In genomic region chr15:78312956-78313355, GRCh38 we compare ENCODE assay signal across 18 cellular contexts. TPM values are rescaled to one million over a fixed set of nuclear protein-coding genes. Genes with fewer than 3 reads are reported as not detected.
DNase-seq lines count a peak whose midpoint lies in the region; FAIRE-seq and TF ChIP-seq lines count a peak whose summit lies in the region.
"Had no signal": no experiment of that assay in that cellular context is flagged by ENCODE, and none has a peak within 500 bp of the region (broad histone marks: within the 10 kb centered on the region; RNA-seq: fewer than 3 reads in every experiment).

No MANE protein-coding gene starts in this region.

- DNase-seq in activated naive CD4-positive, alpha-beta T cell treated with anti-CD3 and anti-CD28 coated beads, Interleukin-2, amount 10 ng/mL, durations not matched to agents 7 days and 5 days: peak; percentile 11
- no peak for DNase-seq in activated naive CD4-positive, alpha-beta T cell treated with anti-CD3 and anti-CD28 coated beads, Interleukin-2, amount 50 U/mL, for 16 hours
- DNase-seq in H1 (ENCODE audit: low read depth in 1 of 2, low spot score in 2 of 2): no peak
- no peak for DNase-seq in neural crest cell (ENCODE audit: low read depth, low spot score)
- no peak for DNase-seq in suprapubic skin (ENCODE audit: low spot score in 2 of 2)
- no peak for DNase-seq in NCI-H2107 treated with DMSO at 0.1 percent for 48 hours (lab: John Stamatoyannopoulos, UW; ENCODE audit: unreplicated experiment)
- no peak for DNase-seq in A172 (ENCODE audit: low spot score)
- DNase-seq: CD4-positive, alpha-beta memory T cell; DMS79; GOT3; HCEC 1CT; HFFc6 had no signal

- no peak overlapping the region for H4K91ac ChIP-seq in H1 (replicated peaks; ENCODE audit: insufficient read length, low read length)

- TF ChIP-seq POLR2A in H1 (IDR thresholded peaks at IDR 0.05; ENCODE audit: control extremely low read depth in 1 of 2, low read depth in 2 of 2, low read length in 2 of 2): no peak
- no peak for TF ChIP-seq POLR2A in suprapubic skin (IDR thresholded peaks at IDR 0.05)

- H2BK12ac ChIP-seq in H1 (ENCODE audit: low read depth, low read length): no peak overlapping the region

- H3K9me3 ChIP-seq in H1 (ENCODE audit: insufficient read depth in 2 of 2, low read depth in 1 of 2, low read length in 1 of 2): no peaks in the 10 kb centered on the region
- no peaks in the 10 kb centered on the region for H3K9me3 ChIP-seq in suprapubic skin

- no peak overlapping the region for H3K4me3 Mint-ChIP-seq in activated naive CD4-positive, alpha-beta T cell treated with anti-CD3 and anti-CD28 coated beads, Interleukin-2, amount 10 ng/mL, durations not matched to agents 7 days and 5 days
- peak overlapping the region; percentile 6 for H3K4me3 Mint-ChIP-seq in neural crest cell
- H3K4me3 Mint-ChIP-seq: CD4-positive, alpha-beta memory T cell; HFFc6 had no signal

- no peaks in the 10 kb centered on the region for H3K36me3 Mint-ChIP-seq in activated naive CD4-positive, alpha-beta T cell treated with anti-CD3 and anti-CD28 coated beads, Interleukin-2, amount 10 ng/mL, durations not matched to agents 7 days and 5 days
- H3K36me3 Mint-ChIP-seq in neural crest cell (ENCODE audit: low read depth): no peaks in the 10 kb centered on the region
- H3K36me3 Mint-ChIP-seq: CD4-positive, alpha-beta memory T cell had no signal

- no peak for TF ChIP-seq RAD21 in H1 (IDR thresholded peaks at IDR 0.05 in 1 of 2, conservative IDR thresholded peaks at IDR 0.05 in 1 of 2; ENCODE audit: low read depth in 2 of 2, low read length in 2 of 2)

- TF ChIP-seq CTCF in H1 (IDR thresholded peaks at IDR 0.05; ENCODE audit: control extremely low read depth in 1 of 3, insufficient read depth in 1 of 3, low read depth in 1 of 3, low read length in 3 of 3): no peak
- TF ChIP-seq CTCF in neural crest cell (conservative IDR thresholded peaks at IDR 0.05): no peak
- TF ChIP-seq CTCF in suprapubic skin (IDR thresholded peaks at IDR 0.05): no peak

- H3K27ac Mint-ChIP-seq in activated naive CD4-positive, alpha-beta T cell treated with anti-CD3 and anti-CD28 coated beads, Interleukin-2, amount 10 ng/mL, durations not matched to agents 7 days and 5 days: no peak overlapping the region
- peak overlapping the region; percentile 83 for H3K27ac Mint-ChIP-seq in neural crest cell (ENCODE audit: unreplicated experiment)
- H3K27ac Mint-ChIP-seq: CD4-positive, alpha-beta memory T cell; HFFc6 had no signal

- 85% methylated on average over 5 of the region's 5 CpGs; no CpG with 5 or more reads in 1 of the 2 experiments for WGBS in H1 (ENCODE audit: extremely low coverage in 1 of 2, insufficient coverage in 1 of 2, insufficient read length in 1 of 2, insufficient replicate concordance in 2 of 2, low coverage in 1 of 2, low lambda C conversion rate in 2 of 2, missing lambda C conversion rate in 1 of 2), 2 experiments
- 80% methylated on average over 5 of the region's 5 CpGs for WGBS in suprapubic skin

- no peaks in the 10 kb centered on the region for H3K4me1 Mint-ChIP-seq in activated naive CD4-positive, alpha-beta T cell treated with anti-CD3 and anti-CD28 coated beads, Interleukin-2, amount 10 ng/mL, durations not matched to agents 7 days and 5 days
- H3K4me1 Mint-ChIP-seq in neural crest cell: peaks cover 53% of the 10 kb centered on the region
- H3K4me1 Mint-ChIP-seq: CD4-positive, alpha-beta memory T cell had no signal

- H3K27ac ChIP-seq in H1 (ENCODE audit: low read depth, low read length): no peak overlapping the region
- no peak overlapping the region for H3K27ac ChIP-seq in suprapubic skin
- H3K27ac ChIP-seq: 22Rv1, C4-2B had no signal

- no peak overlapping the region for H3K4me3 ChIP-seq in H1 (ENCODE audit: extremely low read depth in 1 of 4, insufficient read depth in 2 of 4, low read depth in 3 of 4, low read length in 4 of 4)
- H3K4me3 ChIP-seq in suprapubic skin: no peak overlapping the region

- H3K4me1 ChIP-seq in H1 (replicated peaks in 1 of 4; ENCODE audit: control insufficient read depth in 3 of 4, insufficient read depth in 4 of 4, low read length in 3 of 4): peaks cover 0 to 23% (median 12%) of the 10 kb centered on the region in 4 experiments; a peak in 6 of 7 replicates
- H3K4me1 ChIP-seq in suprapubic skin: peaks cover 6% of the 10 kb centered on the region

- no peaks in the 10 kb centered on the region for H4K20me1 ChIP-seq in H1 (replicated peaks in 1 of 2; ENCODE audit: control insufficient read depth in 1 of 2, insufficient read depth in 2 of 2, low read length in 2 of 2)

- no peaks in the 10 kb centered on the region for H3K79me1 ChIP-seq in H1 (ENCODE audit: low read depth, low read length)

- no peak overlapping the region for H3K4me2 ChIP-seq in H1 (ENCODE audit: insufficient read depth in 1 of 2, low read depth in 2 of 2, low read length in 2 of 2)

- no peak for FAIRE-seq in H1 (lab: Jason Lieb, UNC)
- FAIRE-seq: GM12891, HepG2, HTR-8/SVneo had no signal

- CTCF ChIA-PET in activated naive CD4-positive, alpha-beta T cell treated with anti-CD3 and anti-CD28 coated beads, Interleukin-2, amount 10 ng/mL, durations not matched to agents 7 days and 5 days (lab: Charles Lee): interaction anchor here (0.6 to 2.3 kb wide), 2 partner anchors 105 to 578 kb away, joined by 3 to 8 read pairs; no protein-coding TSS in a partner anchor
- CTCF ChIA-PET in H1 (lab: Charles Lee; ENCODE audit: partially characterized antibody): interaction anchor here (0.7 to 13.0 kb wide), 10 partner anchors 8 to 169 kb away, joined by 3 to 173 read pairs (median 13); no protein-coding TSS in a partner anchor

- no peak overlapping the region for H3K56ac ChIP-seq in H1 (replicated peaks; ENCODE audit: insufficient read length, low read depth, low read length)

- TF ChIP-seq EP300 in H1 (IDR thresholded peaks at IDR 0.05; ENCODE audit: borderline replicate concordance in 1 of 2, low read depth in 2 of 2, low read length in 2 of 2): no peak
- TF ChIP-seq EP300 in suprapubic skin (IDR thresholded peaks at IDR 0.05): no peak

- H3K23me2 ChIP-seq in H1 (ENCODE audit: low read depth, low read length): no peaks in the 10 kb centered on the region

- H2AK5ac ChIP-seq in H1 (ENCODE audit: low read depth, low read length): no peak overlapping the region

- H3K9ac ChIP-seq in H1 (replicated peaks in 1 of 4; ENCODE audit: extremely low read depth in 1 of 4, low read depth in 3 of 4, low read length in 3 of 4): no peak overlapping the region

- H3K27me3 ChIP-seq in H1 (replicated peaks in 1 of 4; ENCODE audit: control insufficient read depth in 3 of 4, extremely low read depth in 1 of 4, insufficient read depth in 3 of 4, low read length in 3 of 4): no peaks in the 10 kb centered on the region
- no peaks in the 10 kb centered on the region for H3K27me3 ChIP-seq in suprapubic skin

- H2BK20ac ChIP-seq in H1 (ENCODE audit: low read length): 0 out of 2 replicates have a peak overlapping the region, but pooled peaks have one; percentile 15

- no peaks in the 10 kb centered on the region for H3K79me2 ChIP-seq in H1 (ENCODE audit: control insufficient read depth in 1 of 2, insufficient read depth in 2 of 2, low read length in 2 of 2)

- no peak overlapping the region for H2BK120ac ChIP-seq in H1 (replicated peaks; ENCODE audit: low read depth, low read length)

- H2BK15ac ChIP-seq in H1 (ENCODE audit: low read length): no peak overlapping the region

- H2BK5ac ChIP-seq in H1 (ENCODE audit: low read depth, low read length): no peak overlapping the region

- H3K27me3 Mint-ChIP-seq in activated naive CD4-positive, alpha-beta T cell treated with anti-CD3 and anti-CD28 coated beads, Interleukin-2, amount 10 ng/mL, durations not matched to agents 7 days and 5 days: peaks cover 36% of the 10 kb centered on the region
- H3K27me3 Mint-ChIP-seq in neural crest cell (ENCODE audit: low read depth): peaks cover 18% of the 10 kb centered on the region

- H3K4ac ChIP-seq in H1 (replicated peaks; ENCODE audit: insufficient read length, low read depth, low read length): no peak overlapping the region

- POLR2A ChIA-PET in H1 (lab: Charles Lee; ENCODE audit: partially characterized antibody): interaction anchor here (0.9 to 2.5 kb wide), 5 partner anchors 12 to 125 kb away, joined by 3 to 11 read pairs (median 6); partner anchors contain the start of genes CRABP1 and IREB2

- H4K8ac ChIP-seq in H1 (ENCODE audit: extremely low read depth, insufficient read depth, low read length): no peak overlapping the region; the same call in 1 of the 2 replicates

- H3K36me3 ChIP-seq in H1 (ENCODE audit: control insufficient read depth in 2 of 4, insufficient read depth in 4 of 4, low read length in 3 of 4) (no peaks in the 10 kb centered on the region), suprapubic skin (no peaks in the 10 kb centered on the region)

- no peak overlapping the region for H3K18ac ChIP-seq in H1 (ENCODE audit: extremely low read depth, low read length)

- H4K5ac ChIP-seq in H1 (ENCODE audit: insufficient read length, low read depth, low read length): no peak overlapping the region

- no peak overlapping the region for H3K23ac ChIP-seq in H1 (ENCODE audit: insufficient read length)

- H3K14ac ChIP-seq in H1 (ENCODE audit: insufficient read length): no peak overlapping the region

- H3K9me3 Mint-ChIP-seq in activated naive CD4-positive, alpha-beta T cell treated with anti-CD3 and anti-CD28 coated beads, Interleukin-2, amount 10 ng/mL, durations not matched to agents 7 days and 5 days: no peaks in the 10 kb centered on the region
- no peaks in the 10 kb centered on the region for H3K9me3 Mint-ChIP-seq in neural crest cell
- H3K9me3 Mint-ChIP-seq: CD4-positive, alpha-beta memory T cell; HFFc6 had no signal

- no peak overlapping the region for H2AFZ ChIP-seq in H1 (ENCODE audit: low read length)

RNA-seq across cellular contexts. Expression of gene SKIC8, which starts 13.5 kb away (rescaled TPM):
- total RNA-seq in H1 (2021; fragmentation: NEBNext Ultra II Directional; extraction: Animal tissue kit (Norgen Biotek cat#: 25700)): 44.2 and 44.7 TPM in 2 replicates
- 42.3 and 77.7 TPM in 2 replicates for polyA plus RNA-seq in H1 (2011; rRNA removed)
- 82.0 TPM for polyA plus RNA-seq in H1 (2011; cell fraction: cytosol; rRNA removed)
- polyA plus RNA-seq in H1 (2011; cell fraction: nucleus; rRNA removed): 37.9 TPM
- polyA plus RNA-seq in H1 (2012, experiment 1 of 2): 58.8 to 64.1 TPM (median 60.1 TPM) in 4 replicates
- 23.9 TPM for polyA plus RNA-seq in H1 (2012, experiment 2 of 2)
- 39.0 TPM for polyA plus RNA-seq in H1 (2013, experiment 1 of 2)
- 37.6 TPM for polyA plus RNA-seq in H1 (2013, experiment 2 of 2)
- polyA minus RNA-seq in H1 (2011; rRNA and poly(A)+ RNA removed): 58.5 and 78.2 TPM in 2 replicates
- 44.5 TPM for polyA minus RNA-seq in H1 (2011; cell fraction: cytosol; rRNA and poly(A)+ RNA removed)
- polyA minus RNA-seq in H1 (2011; cell fraction: nucleus; rRNA and poly(A)+ RNA removed): 22.7 TPM
- total RNA-seq in neural crest cell (55.3 and 56.0 TPM in 2 replicates), suprapubic skin (10 to 100 TPM; 42.9 to 69.9 (median 56.2) TPM)
- 71.9 and 86.4 TPM in 2 replicates for total RNA-seq in A172 (2014; rRNA removed; shearing (Covaris generic))

RNA-seq across cellular contexts. Expression of gene CRABP1, which starts 27.2 kb away (rescaled TPM):
- 385 and 388 TPM in 2 replicates for total RNA-seq in H1 (2021; fragmentation: NEBNext Ultra II Directional; extraction: Animal tissue kit (Norgen Biotek cat#: 25700))
- 600 and 655 TPM in 2 replicates for polyA plus RNA-seq in H1 (2011; rRNA removed)
- 622 TPM for polyA plus RNA-seq in H1 (2011; cell fraction: cytosol; rRNA removed)
- 325 TPM for polyA plus RNA-seq in H1 (2011; cell fraction: nucleus; rRNA removed)
- polyA plus RNA-seq in H1 (2012, experiment 1 of 2): 523 to 649 TPM (median 571 TPM) in 4 replicates
- 653 TPM for polyA plus RNA-seq in H1 (2012, experiment 2 of 2)
- polyA plus RNA-seq in H1 (2013, experiment 1 of 2): 321 TPM
- 337 TPM for polyA plus RNA-seq in H1 (2013, experiment 2 of 2)
- 149 and 152 TPM in 2 replicates for polyA minus RNA-seq in H1 (2011; rRNA and poly(A)+ RNA removed)
- polyA minus RNA-seq in H1 (2011; cell fraction: cytosol; rRNA and poly(A)+ RNA removed): 118 TPM
- polyA minus RNA-seq in H1 (2011; cell fraction: nucleus; rRNA and poly(A)+ RNA removed): 94.2 TPM
- total RNA-seq in neural crest cell: 753 and 803 TPM in 2 replicates
- 1 to 10 TPM in 3 of 4 donors, not detected in 1; 2.6 to 8.7 (median 8.5) TPM for total RNA-seq in suprapubic skin
- total RNA-seq in A172 (2014; rRNA removed; shearing (Covaris generic)): not detected in 2 replicates
- total RNA-seq: CD4-positive, alpha-beta memory T cell; G401; HepG2; HFFc6 had no signal
- polyA plus RNA-seq: CD4-positive, alpha-beta memory T cell; HepG2 had no signal

RNA-seq across cellular contexts. Expression of gene DNAJA4, which starts 48.6 kb away (rescaled TPM):
- 2.5 and 3.6 TPM in 2 replicates for total RNA-seq in H1 (2021; fragmentation: NEBNext Ultra II Directional; extraction: Animal tissue kit (Norgen Biotek cat#: 25700))
- 5.1 and 6.2 TPM in 2 replicates for polyA plus RNA-seq in H1 (2011; rRNA removed)
- 7.2 TPM for polyA plus RNA-seq in H1 (2011; cell fraction: cytosol; rRNA removed)
- 12.6 TPM for polyA plus RNA-seq in H1 (2011; cell fraction: nucleus; rRNA removed)
- polyA plus RNA-seq in H1 (2012, experiment 1 of 2): 6.0 to 8.0 TPM (median 6.6 TPM) in 4 replicates
- polyA plus RNA-seq in H1 (2012, experiment 2 of 2): 0.89 TPM
- polyA plus RNA-seq in H1 (2013, experiment 1 of 2): 0.83 TPM
- polyA plus RNA-seq in H1 (2013, experiment 2 of 2): 0.61 TPM
- 6.7 and 6.9 TPM in 2 replicates for polyA minus RNA-seq in H1 (2011; rRNA and poly(A)+ RNA removed)
- polyA minus RNA-seq in H1 (2011; cell fraction: cytosol; rRNA and poly(A)+ RNA removed): 4.8 TPM
- polyA minus RNA-seq in H1 (2011; cell fraction: nucleus; rRNA and poly(A)+ RNA removed): 10.0 TPM
- total RNA-seq in neural crest cell: not detected in 2 replicates
- 100 to 1,000 TPM in 1 of 4 donors, 10 to 100 TPM in 3; 42.8 to 115 (median 58.7) TPM for total RNA-seq in suprapubic skin
- not detected in 2 replicates for total RNA-seq in A172 (2014; rRNA removed; shearing (Covaris generic))
- total RNA-seq: G401, HepG2 had no signal
- polyA plus RNA-seq: HepG2 had no signal

Comparison
In these comparisons a context has a peak if more than half of its experiments do, and no peak if none do; other contexts are left out.
1. RNA of gene CRABP1, which starts 27.2 kb away (total RNA-seq): 753 to 803 TPM in neural crest cell and 385 to 388 TPM in H1; 2.6 to 8.7 TPM in suprapubic skin and not detected in A172; every median in the first group is over 10 times any median in the second.